Comparison of ENCODE assay signal across 11 cellular contexts in the genomic region with DNA sequence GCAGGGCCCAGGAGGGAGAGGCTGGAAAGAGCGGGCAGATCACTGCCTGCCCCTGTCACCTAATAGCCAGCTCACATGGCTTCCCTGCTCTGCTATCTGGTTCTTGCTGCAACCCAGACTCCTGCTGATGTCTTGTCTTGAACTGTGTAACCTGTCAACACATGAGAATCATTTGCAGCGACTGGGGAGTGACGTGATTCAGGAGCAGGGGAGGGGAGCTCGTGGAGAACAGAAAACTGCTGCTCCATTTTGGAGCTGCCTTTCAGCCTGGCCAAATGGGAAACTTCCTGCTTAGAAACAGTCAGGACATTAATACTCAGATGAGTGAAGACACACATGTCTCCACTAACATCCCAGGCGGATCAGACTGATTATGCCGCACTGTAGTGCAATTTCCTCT. TPM values are rescaled to one million over a fixed set of nuclear protein-coding genes. Genes with fewer than 3 reads are reported as not detected.
A peak's percentile ranks its signal among the peaks of the same experiment; 100 is the strongest.
DNase-seq lines count a peak whose midpoint lies in the region; ATAC-seq and TF ChIP-seq lines count a peak whose summit lies in the region.
"Had no signal": no experiment of that assay in that cellular context is flagged by ENCODE, and none has a peak within 500 bp of the region (broad histone marks: within the 10 kb centered on the region; RNA-seq: fewer than 3 reads in every experiment).

No MANE protein-coding gene starts in this region.

- peak overlapping the region; percentile 82; the same call in 1 of the 2 replicates for H3K27ac Mint-ChIP-seq in HFFc6

- no peaks in the 10 kb centered on the region for H3F3A ChIP-seq in MM.1S (ENCODE audit: insufficient read depth, low read length)

- H3K36me3 ChIP-seq in heart right ventricle: no peaks in the 10 kb centered on the region
- no peaks in the 10 kb centered on the region for H3K36me3 ChIP-seq in thyroid gland
- no peaks in the 10 kb centered on the region for H3K36me3 ChIP-seq in MM.1S (replicated peaks; ENCODE audit: insufficient read depth, low read length)

- H2AFZ ChIP-seq in MM.1S (ENCODE audit: low read length): no peak overlapping the region

- ATAC-seq in SK-N-SH treated with all-trans-retinoic acid at 6 μM for 48 hours (peak; percentile 72), heart right ventricle (peak; percentile 20 to 76 (median 59))
- no peak for ATAC-seq in activated T-cell treated with anti-CD3 and anti-CD28 coated beads, Interleukin-2, amount 50 U/mL, for 4 hours
- ATAC-seq: foreskin keratinocyte had no signal

- H3K9me3 ChIP-seq in heart right ventricle: no peaks in the 10 kb centered on the region
- no peaks in the 10 kb centered on the region for H3K9me3 ChIP-seq in thyroid gland
- no peaks in the 10 kb centered on the region for H3K9me3 ChIP-seq in MM.1S (replicated peaks; ENCODE audit: insufficient read depth, low read length)

- TF ChIP-seq CTCF in HFFc6 (IDR thresholded peaks at IDR 0.05) (no peak), heart right ventricle (IDR thresholded peaks at IDR 0.05) (no peak), thyroid gland (IDR thresholded peaks at IDR 0.05) (no peak), MM.1S (IDR thresholded peaks at IDR 0.05; ENCODE audit: low read length) (no peak)

- H3K4me1 Mint-ChIP-seq in HFFc6 (ENCODE audit: low read depth): peaks cover 73% of the 10 kb centered on the region
- no peaks in the 10 kb centered on the region for H3K4me1 Mint-ChIP-seq in activated T-cell treated with anti-CD3 and anti-CD28 coated beads, Interleukin-2, amount 50 U/mL, for 4 hours (ENCODE audit: low read depth)

- no peaks in the 10 kb centered on the region for H3K36me3 Mint-ChIP-seq in HFFc6 (ENCODE audit: low read depth)
- H3K36me3 Mint-ChIP-seq in activated T-cell treated with anti-CD3 and anti-CD28 coated beads, Interleukin-2, amount 50 U/mL, for 4 hours (ENCODE audit: insufficient read depth): no peaks in the 10 kb centered on the region

- H3K4me2 ChIP-seq in MM.1S (ENCODE audit: low read depth, low read length): no peak overlapping the region

- peaks cover 6% of the 10 kb centered on the region; the same call in 1 of the 2 replicates for H3K27me3 Mint-ChIP-seq in HFFc6 (ENCODE audit: insufficient read depth)
- peaks cover 2% of the 10 kb centered on the region for H3K27me3 Mint-ChIP-seq in activated T-cell treated with anti-CD3 and anti-CD28 coated beads, Interleukin-2, amount 50 U/mL, for 4 hours (ENCODE audit: low read depth)

- no peaks in the 10 kb centered on the region for H3K79me2 ChIP-seq in MM.1S (ENCODE audit: low read length)

- H3K4me3 Mint-ChIP-seq in HFFc6: peak overlapping the region; percentile 54
- H3K4me3 Mint-ChIP-seq in activated T-cell treated with anti-CD3 and anti-CD28 coated beads, Interleukin-2, amount 50 U/mL, for 4 hours: no peak overlapping the region

- no peak overlapping the region for H3K9ac ChIP-seq in MM.1S (ENCODE audit: low read length)

- H3K9me2 ChIP-seq in MM.1S (replicated peaks; ENCODE audit: insufficient read depth, low read length): no peaks in the 10 kb centered on the region

- H3K27me3 ChIP-seq in heart right ventricle: no peaks in the 10 kb centered on the region
- no peaks in the 10 kb centered on the region for H3K27me3 ChIP-seq in thyroid gland
- H3K27me3 ChIP-seq in MM.1S (replicated peaks; ENCODE audit: insufficient read depth, low read length): no peaks in the 10 kb centered on the region
- H3K27me3 ChIP-seq: foreskin keratinocyte had no signal

- no peak overlapping the region for H3K4me3 ChIP-seq in heart right ventricle
- no peak overlapping the region for H3K4me3 ChIP-seq in skeletal muscle cell (ENCODE audit: low read depth, low read length)
- H3K4me3 ChIP-seq in thyroid gland (replicated peaks in 1 of 3): no peak overlapping the region
- H3K4me3 ChIP-seq in MM.1S (ENCODE audit: low read length): no peak overlapping the region

- intact Hi-C loops in heart right ventricle (cut with DNase I) (loop anchor here in 4 of 10 donors (5.0 kb wide), 3 partner anchors 36 to 111 kb away; no protein-coding TSS in a partner anchor), thyroid gland (cut with DNase I) (no loop called here)

- H3K4me1 ChIP-seq in heart right ventricle (peaks cover 21 to 87% (median 69%) of the 10 kb centered on the region in 9 donors), thyroid gland (peaks cover 31 to 32% of the 10 kb centered on the region in 2 donors), MM.1S (ENCODE audit: low read length) (0 out of 2 replicates have a peak, but pooled peaks cover 5% of the 10 kb centered on the region)

- H4K20me1 ChIP-seq in MM.1S (ENCODE audit: insufficient read depth, low read length): no peaks in the 10 kb centered on the region

- TF ChIP-seq POLR2A in thyroid gland (IDR thresholded peaks at IDR 0.05): no peak

- no peak for DNase-seq in HFFc6
- peak in 1 of 2 donors; percentile 59 for DNase-seq in heart right ventricle
- peak; percentile 73 for DNase-seq in skeletal muscle cell (ENCODE audit: low read depth)
- no peak for DNase-seq in thyroid gland
- DNase-seq in NCI-H187 (lab: John Stamatoyannopoulos, UW): no peak
- no peak for DNase-seq in MM.1S
- no peak for DNase-seq in activated T-cell treated with anti-CD3 and anti-CD28 coated beads, Interleukin-2, amount 50 U/mL, for 4 hours
- DNase-seq: activated CD8-positive, alpha-beta memory T cell treated with anti-CD3 and anti-CD28 coated beads, Interleukin-2, amount 50 U/mL, for 48 hours; foreskin keratinocyte; mesendoderm had no signal

- 12 to 16% methylated on average over 6 of the region's 6 CpGs for WGBS in heart right ventricle, 2 donors
- 79 to 85% methylated on average over 6 of the region's 6 CpGs for WGBS in thyroid gland, 2 donors

- H3K27ac ChIP-seq in heart right ventricle: peak overlapping the region; percentile 65 to 91 (median 84)
- peak overlapping the region in 1 of 3 donors; percentile 69 for H3K27ac ChIP-seq in thyroid gland
- H3K27ac ChIP-seq in MM.1S (ENCODE audit: low read length): no peak overlapping the region
- H3K27ac ChIP-seq: foreskin keratinocyte had no signal

- H3K9me3 Mint-ChIP-seq in HFFc6: no peaks in the 10 kb centered on the region
- no peaks in the 10 kb centered on the region for H3K9me3 Mint-ChIP-seq in activated T-cell treated with anti-CD3 and anti-CD28 coated beads, Interleukin-2, amount 50 U/mL, for 4 hours

TF ChIP-seq in SK-N-SH treated with all-trans-retinoic acid at 6 μM for 48 hours, 23 proteins besides CTCF, POLR2A, EP300 and RAD21:
- no peak for TF ChIP-seq ZC3H10 (CRISPR knock-in tag; IDR thresholded peaks at IDR 0.05)
- no peak for TF ChIP-seq GLIS3 (CRISPR knock-in tag; IDR thresholded peaks at IDR 0.05)
- no peak for TF ChIP-seq PPARA (CRISPR knock-in tag; IDR thresholded peaks at IDR 0.05; ENCODE audit: borderline replicate concordance)
- TF ChIP-seq ZFP30 (CRISPR knock-in tag; IDR thresholded peaks at IDR 0.05): no peak
- TF ChIP-seq CSDC2 (CRISPR knock-in tag; IDR thresholded peaks at IDR 0.05): no peak
- TF ChIP-seq TCF4 (CRISPR knock-in tag; IDR thresholded peaks at IDR 0.05; ENCODE audit: borderline replicate concordance): no peak
- TF ChIP-seq BACH2 (CRISPR knock-in tag; IDR thresholded peaks at IDR 0.05; ENCODE audit: borderline replicate concordance): no peak
- TF ChIP-seq ZNF565 (CRISPR knock-in tag; conservative IDR thresholded peaks at IDR 0.05; ENCODE audit: low read depth): no peak
- TF ChIP-seq POU6F1 (CRISPR knock-in tag; IDR thresholded peaks at IDR 0.05; ENCODE audit: borderline replicate concordance, low read depth): no peak
- no peak; the same call in 1 of the 2 replicates for TF ChIP-seq RARB (CRISPR knock-in tag; IDR thresholded peaks at IDR 0.05)
- no peak for TF ChIP-seq TOX (CRISPR knock-in tag; IDR thresholded peaks at IDR 0.05; ENCODE audit: borderline replicate concordance)
- no peak for TF ChIP-seq ZFP3 (CRISPR knock-in tag; IDR thresholded peaks at IDR 0.05)

RNA-seq across cellular contexts. Expression of gene RPL37A, which starts 38.1 kb away (rescaled TPM):
- 1,000 to 10,000 TPM; 1,992 to 3,122 (median 2,808) TPM for total RNA-seq in HFFc6 (2021; fragmentation: NEBNext Ultra II Directional; extraction: Animal tissue kit (Norgen Biotek cat#: 25700))
- total RNA-seq in heart right ventricle: 1,000 to 10,000 TPM; 1,773 to 2,212 (median 2,050) TPM
- 1,000 to 10,000 TPM; 2,109 to 6,100 TPM for polyA plus RNA-seq in heart right ventricle
- 1,000 to 10,000 TPM in 1 of 4 donors, 100 to 1,000 TPM in 3; 393 to 1,147 (median 736) TPM for total RNA-seq in thyroid gland
- 1,000 to 10,000 TPM; 4,221 to 4,335 (median 4,249) TPM for total RNA-seq in activated T-cell treated with anti-CD3 and anti-CD28 coated beads, Interleukin-2, amount 50 U/mL, for 4 hours

Comparison
In these comparisons a context has a peak if more than half of its experiments do, and no peak if none do; other contexts are left out.
1. ATAC-seq: peak in SK-N-SH treated with all-trans-retinoic acid at 6 μM for 48 hours (single experiment) and heart right ventricle (8 of 8); none in activated T-cell treated with anti-CD3 and anti-CD28 coated beads, Interleukin-2, amount 50 U/mL, for 4 hours (0 of 2).